In genomic region chr16:11256657-11257130, GRCh38 we compare ENCODE assay signal across 8 cellular contexts. TPM values are rescaled to one million over a fixed set of nuclear protein-coding genes. Genes with fewer than 3 reads are reported as not detected.
DNase-seq lines count a peak whose midpoint lies in the region; ATAC-seq and TF ChIP-seq lines count a peak whose summit lies in the region.

No MANE protein-coding gene starts in this region.

- peak overlapping the region; percentile 98 to 99 (median 98) for H3K27ac ChIP-seq in Peyer's patch
- H3K27ac ChIP-seq in breast epithelium: peak overlapping the region; percentile 98 to 99

- intact Hi-C loops in breast epithelium (cut with DNase I; ENCODE audit: low total_unique reads): loop anchor here (5.0 kb wide), 1 partner anchor 284 kb away; no protein-coding TSS in a partner anchor

- H3K4me1 ChIP-seq in Peyer's patch (peaks cover 3 to 44% (median 13%) of the 10 kb centered on the region in 4 donors), breast epithelium (peaks cover 2 to 8% of the 10 kb centered on the region in 2 donors)

- H3K9me3 ChIP-seq in Peyer's patch (no peaks in the 10 kb centered on the region), breast epithelium (no peaks in the 10 kb centered on the region)

- no peak for DNase-seq in GM12865 (ENCODE audit: low read depth)
- peak; percentile 51 to 83 (median 81) for DNase-seq in Peyer's patch
- DNase-seq in breast epithelium (ENCODE audit: low spot score in 2 of 2): no peak
- peak; percentile 59 for DNase-seq in iris pigment epithelial cell (ENCODE audit: low read depth)
- peak; percentile 40 for DNase-seq in stimulated activated CD4-positive, alpha-beta T cell treated with anti-CD3 and anti-CD28 coated beads, Interleukin-12 subunit alpha, Interleukin-12 subunit beta, amount 100 ng/mL, for 4 hours
- no peak for DNase-seq in inferior parietal cortex (ENCODE audit: extremely low spot score)

- ATAC-seq in HG03175 (IDR thresholded peaks at IDR 0.05; ENCODE audit: unreplicated experiment): no peak
- no peak for ATAC-seq in HG02973 (IDR thresholded peaks at IDR 0.05; ENCODE audit: unreplicated experiment)

- H3K27me3 ChIP-seq in Peyer's patch (no peaks in the 10 kb centered on the region), breast epithelium (no peaks in the 10 kb centered on the region)

- TF ChIP-seq CTCF in GM12865 (IDR thresholded peaks at IDR 0.05; ENCODE audit: insufficient read depth, low read depth, low read length, missing control alignments) (no peak), Peyer's patch (IDR thresholded peaks at IDR 0.05) (no peak), breast epithelium (IDR thresholded peaks at IDR 0.05) (peak in 1 of 3 donors; percentile 0)

- H3K36me3 ChIP-seq in Peyer's patch (no peaks in the 10 kb centered on the region), breast epithelium (no peaks in the 10 kb centered on the region)

- TF ChIP-seq POLR2A in Peyer's patch (IDR thresholded peaks at IDR 0.05): no peak
- no peak for TF ChIP-seq POLR2A in breast epithelium (IDR thresholded peaks at IDR 0.05)

- H3K4me3 ChIP-seq in GM12865 (ENCODE audit: low read depth, low read length): peak overlapping the region; percentile 61
- peak overlapping the region; percentile 83 to 99 (median 97) for H3K4me3 ChIP-seq in Peyer's patch
- peak overlapping the region; percentile 68 to 94 (median 84) for H3K4me3 ChIP-seq in breast epithelium

RNA-seq across cellular contexts. Expression of gene SOCS1, which starts 0.7 kb away (rescaled TPM):
- total RNA-seq in Peyer's patch: 10 to 100 TPM in 3 of 4 donors, 1 to 10 TPM in 1; 8.7 to 19.0 (median 15.3) TPM
- 1 to 10 TPM; 4.1 to 9.0 (median 5.6) TPM for total RNA-seq in breast epithelium

RNA-seq across cellular contexts. Expression of gene TNP2, which starts 12.4 kb away (rescaled TPM):
- total RNA-seq in Peyer's patch (not detected), breast epithelium (not detected)

RNA-seq across cellular contexts. Expression of gene PRM3, which starts 16.7 kb away (rescaled TPM):
- total RNA-seq in Peyer's patch: not detected
- not detected for total RNA-seq in breast epithelium

RNA-seq across cellular contexts. Expression of gene PRM2, which starts 19.6 kb away (rescaled TPM):
- total RNA-seq in Peyer's patch (not detected), breast epithelium (not detected)

RNA-seq across cellular contexts. Expression of gene PRM1, which starts 24.4 kb away (rescaled TPM):
- total RNA-seq in Peyer's patch (not detected), breast epithelium (not detected)

Comparison
In these comparisons a context has a peak if more than half of its experiments do, and no peak if none do; other contexts are left out.
1. DNase-seq: peak in Peyer's patch (3 of 3), iris pigment epithelial cell (single experiment) and stimulated activated CD4-positive, alpha-beta T cell treated with anti-CD3 and anti-CD28 coated beads, Interleukin-12 subunit alpha, Interleukin-12 subunit beta, amount 100 ng/mL, for 4 hours (single experiment); none in GM12865 (single experiment), breast epithelium (0 of 2) and inferior parietal cortex (single experiment).
2. Peak in every context shown above with its lines, with median percentiles within 50 percentile points of each other: H3K4me3 ChIP-seq.